ENCODE assay signal across 1 cellular context in the genomic region with DNA sequence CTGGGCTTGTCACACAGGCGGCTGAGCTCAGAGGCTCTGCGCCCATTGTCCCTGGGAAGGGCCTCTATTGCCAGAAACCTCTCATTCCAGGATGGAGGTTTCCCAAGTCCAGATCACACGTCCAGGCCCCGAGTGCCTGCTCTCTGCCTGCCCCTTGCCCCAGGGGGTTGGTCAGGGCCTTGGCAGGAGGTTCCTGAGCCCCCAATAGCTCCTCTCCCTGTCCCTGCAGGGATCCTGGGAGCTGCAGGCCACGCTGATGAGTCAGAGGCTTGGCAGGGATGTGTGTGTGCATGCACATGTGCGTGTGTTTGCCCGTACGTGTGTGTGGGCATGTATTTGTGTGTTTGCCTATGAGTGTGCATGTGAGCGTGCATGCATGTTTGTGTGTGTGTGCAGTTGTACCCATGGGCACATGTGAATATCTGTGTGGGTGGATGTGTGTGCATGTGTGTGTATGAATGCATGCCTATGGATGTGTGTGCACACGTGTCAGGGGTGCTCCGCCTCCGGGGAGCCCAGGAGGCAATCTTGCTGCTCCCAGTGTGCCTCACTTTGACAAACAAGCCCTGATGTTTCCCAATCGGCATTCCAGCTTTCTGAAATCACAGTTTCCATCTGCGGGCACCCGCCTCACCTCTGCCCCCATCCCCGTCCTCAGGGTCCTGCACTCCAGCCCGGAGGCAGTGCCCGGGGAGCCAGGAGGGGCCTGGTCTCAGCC.
A peak's percentile ranks its signal among the peaks of the same experiment; 100 is the strongest.
TF ChIP-seq lines count a peak whose summit lies in the region.

No MANE protein-coding gene starts in this region.

TF ChIP-seq in HEK293, 187 proteins besides CTCF, POLR2A, EP300 and RAD21 (continued from another document):
- TF ChIP-seq, protein P1, sequence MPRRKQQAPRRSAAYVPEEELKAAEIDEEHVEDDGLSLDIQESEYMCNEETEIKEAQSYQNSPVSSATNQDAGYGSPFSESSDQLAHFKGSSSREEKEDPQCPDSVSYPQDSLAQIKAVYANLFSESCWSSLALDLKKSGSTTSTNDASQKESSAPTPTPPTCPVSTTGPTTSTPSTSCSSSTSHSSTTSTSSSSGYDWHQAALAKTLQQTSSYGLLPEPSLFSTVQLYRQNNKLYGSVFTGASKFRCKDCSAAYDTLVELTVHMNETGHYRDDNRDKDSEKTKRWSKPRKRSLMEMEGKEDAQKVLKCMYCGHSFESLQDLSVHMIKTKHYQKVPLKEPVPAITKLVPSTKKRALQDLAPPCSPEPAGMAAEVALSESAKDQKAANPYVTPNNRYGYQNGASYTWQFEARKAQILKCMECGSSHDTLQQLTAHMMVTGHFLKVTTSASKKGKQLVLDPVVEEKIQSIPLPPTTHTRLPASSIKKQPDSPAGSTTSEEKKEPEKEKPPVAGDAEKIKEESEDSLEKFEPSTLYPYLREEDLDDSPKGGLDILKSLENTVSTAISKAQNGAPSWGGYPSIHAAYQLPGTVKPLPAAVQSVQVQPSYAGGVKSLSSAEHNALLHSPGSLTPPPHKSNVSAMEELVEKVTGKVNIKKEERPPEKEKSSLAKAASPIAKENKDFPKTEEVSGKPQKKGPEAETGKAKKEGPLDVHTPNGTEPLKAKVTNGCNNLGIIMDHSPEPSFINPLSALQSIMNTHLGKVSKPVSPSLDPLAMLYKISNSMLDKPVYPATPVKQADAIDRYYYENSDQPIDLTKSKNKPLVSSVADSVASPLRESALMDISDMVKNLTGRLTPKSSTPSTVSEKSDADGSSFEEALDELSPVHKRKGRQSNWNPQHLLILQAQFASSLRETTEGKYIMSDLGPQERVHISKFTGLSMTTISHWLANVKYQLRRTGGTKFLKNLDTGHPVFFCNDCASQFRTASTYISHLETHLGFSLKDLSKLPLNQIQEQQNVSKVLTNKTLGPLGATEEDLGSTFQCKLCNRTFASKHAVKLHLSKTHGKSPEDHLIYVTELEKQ (tag by site-specific recombination; IDR thresholded peaks at IDR 0.05; ENCODE audit: borderline replicate concordance), result no peak
- TF ChIP-seq ZEB2 (tag by site-specific recombination; IDR thresholded peaks at IDR 0.05) (peak; percentile 75), ZNF112 (tag by site-specific recombination; IDR thresholded peaks at IDR 0.05) (no peak), SP7 (tag by site-specific recombination; IDR thresholded peaks at IDR 0.05) (peak; percentile 95), YY2 (tag by site-specific recombination; IDR thresholded peaks at IDR 0.05) (0 out of 2 replicates have a peak, but pooled peaks have one; percentile 17), HOXD13 (CRISPR knock-in tag; IDR thresholded peaks at IDR 0.05; ENCODE audit: borderline replicate concordance) (peak; percentile 23; the same call in 1 of the 2 replicates), ZFP69B (tag by site-specific recombination; IDR thresholded peaks at IDR 0.05) (peak; percentile 76; the same call in 1 of the 2 replicates), GLIS2 (tag by site-specific recombination; IDR thresholded peaks at IDR 0.05) (peak; percentile 89)
- TF ChIP-seq, protein P2, sequence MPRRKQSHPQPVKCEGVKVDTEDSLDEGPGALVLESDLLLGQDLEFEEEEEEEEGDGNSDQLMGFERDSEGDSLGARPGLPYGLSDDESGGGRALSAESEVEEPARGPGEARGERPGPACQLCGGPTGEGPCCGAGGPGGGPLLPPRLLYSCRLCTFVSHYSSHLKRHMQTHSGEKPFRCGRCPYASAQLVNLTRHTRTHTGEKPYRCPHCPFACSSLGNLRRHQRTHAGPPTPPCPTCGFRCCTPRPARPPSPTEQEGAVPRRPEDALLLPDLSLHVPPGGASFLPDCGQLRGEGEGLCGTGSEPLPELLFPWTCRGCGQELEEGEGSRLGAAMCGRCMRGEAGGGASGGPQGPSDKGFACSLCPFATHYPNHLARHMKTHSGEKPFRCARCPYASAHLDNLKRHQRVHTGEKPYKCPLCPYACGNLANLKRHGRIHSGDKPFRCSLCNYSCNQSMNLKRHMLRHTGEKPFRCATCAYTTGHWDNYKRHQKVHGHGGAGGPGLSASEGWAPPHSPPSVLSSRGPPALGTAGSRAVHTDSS (tag by site-specific recombination; IDR thresholded peaks at IDR 0.05), result no peak
- TF ChIP-seq, protein P3, sequence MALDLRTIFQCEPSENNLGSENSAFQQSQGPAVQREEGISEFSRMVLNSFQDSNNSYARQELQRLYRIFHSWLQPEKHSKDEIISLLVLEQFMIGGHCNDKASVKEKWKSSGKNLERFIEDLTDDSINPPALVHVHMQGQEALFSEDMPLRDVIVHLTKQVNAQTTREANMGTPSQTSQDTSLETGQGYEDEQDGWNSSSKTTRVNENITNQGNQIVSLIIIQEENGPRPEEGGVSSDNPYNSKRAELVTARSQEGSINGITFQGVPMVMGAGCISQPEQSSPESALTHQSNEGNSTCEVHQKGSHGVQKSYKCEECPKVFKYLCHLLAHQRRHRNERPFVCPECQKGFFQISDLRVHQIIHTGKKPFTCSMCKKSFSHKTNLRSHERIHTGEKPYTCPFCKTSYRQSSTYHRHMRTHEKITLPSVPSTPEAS (tag by site-specific recombination; IDR thresholded peaks at IDR 0.05), result peak; percentile 97
